9 cellular contexts compared by ENCODE assay signal in genomic region chr16:52861614-52862022, GRCh38.
A peak's percentile ranks its signal among the peaks of the same experiment; 100 is the strongest.
DNase-seq lines count a peak whose midpoint lies in the region; ATAC-seq and TF ChIP-seq lines count a peak whose summit lies in the region.
"Had no signal": no experiment of that assay in that cellular context is flagged by ENCODE, and none has a peak within 500 bp of the region (broad histone marks: within the 10 kb centered on the region; RNA-seq: fewer than 3 reads in every experiment).

No MANE protein-coding gene starts in this region.

- ATAC-seq in natural killer cell, result no peak
- no peak for ATAC-seq in activated CD8-positive, alpha-beta memory T cell treated with anti-CD3 and anti-CD28 coated beads, Interleukin-2, amount 10 ng/mL, durations not matched to agents 7 days and 5 days

- no TSS peak for BruUV-seq in A673 (replicated peaks; lab: Mats Ljungman, UMichigan)

- DNase-seq in A673 (ENCODE audit: low spot score) (peak; percentile 80), NCI-H1092 (lab: John Stamatoyannopoulos, UW) (peak; percentile 66), SHP77 (lab: John Stamatoyannopoulos, UW) (peak; percentile 50 to 57), kidney epithelial cell (ENCODE audit: low read depth) (no peak), natural killer cell (no peak), NK-92 (lab: John Stamatoyannopoulos, UW; ENCODE audit: unreplicated experiment) (no peak), MV-4-11 (lab: John Stamatoyannopoulos, UW) (no peak)
- DNase-seq in activated CD8-positive, alpha-beta memory T cell treated with anti-CD3 and anti-CD28 coated beads, Interleukin-2, amount 10 ng/mL, durations not matched to agents 7 days and 5 days, result no peak

- H3K4me1 ChIP-seq in A673 (ENCODE audit: insufficient read depth, low read length, poor library complexity, severe bottlenecking), result peaks cover 4% of the 10 kb centered on the region

- H3K36me3 ChIP-seq in A673 (ENCODE audit: insufficient read depth, low read length, poor library complexity, severe bottlenecking) (no peaks in the 10 kb centered on the region), kidney epithelial cell (ENCODE audit: control insufficient read depth, insufficient read depth, low read length) (no peaks in the 10 kb centered on the region)

- no peak overlapping the region for H3K27ac ChIP-seq in A673 (ENCODE audit: low read depth, low read length, poor library complexity, severe bottlenecking)

- intact Hi-C loops in A673 (cut with micrococcal nuclease; ENCODE audit: unreplicated experiment), result loop anchor here (1.0 to 10.0 kb wide), 4 partner anchors 277 to 791 kb away; no protein-coding TSS in a partner anchor
- intact Hi-C loops in natural killer cell (cut with micrococcal nuclease), result no loop called here

- H3K9me3 Mint-ChIP-seq in natural killer cell, result peaks cover 0 to 3% of the 10 kb centered on the region in 2 donors
- no peaks in the 10 kb centered on the region for H3K9me3 Mint-ChIP-seq in activated CD8-positive, alpha-beta memory T cell treated with anti-CD3 and anti-CD28 coated beads, Interleukin-2, amount 10 ng/mL, durations not matched to agents 7 days and 5 days (ENCODE audit: low read depth)
- H3K9me3 Mint-ChIP-seq: activated naive CD4-positive, alpha-beta T cell treated with anti-CD3 and anti-CD28 coated beads, Interleukin-2, amount 50 U/mL, for 24 hours had no signal

- H3K9me3 ChIP-seq in A673 (ENCODE audit: low read depth, low read length, poor library complexity, severe bottlenecking), result no peaks in the 10 kb centered on the region

- CTCF ChIA-PET in A673 (lab: Charles Lee), result interaction anchor here (0.8 to 2.8 kb wide), 4 partner anchors 51 to 792 kb away, joined by 3 to 17 read pairs (median 11); no protein-coding TSS in a partner anchor
- CTCF ChIA-PET in activated CD8-positive, alpha-beta memory T cell treated with anti-CD3 and anti-CD28 coated beads, Interleukin-2, amount 10 ng/mL, durations not matched to agents 7 days and 5 days (lab: Charles Lee), result no interaction called here

- H3K4me3 Mint-ChIP-seq in natural killer cell, result no peak overlapping the region
- H3K4me3 Mint-ChIP-seq in activated CD8-positive, alpha-beta memory T cell treated with anti-CD3 and anti-CD28 coated beads, Interleukin-2, amount 10 ng/mL, durations not matched to agents 7 days and 5 days, result no peak overlapping the region
- H3K4me3 Mint-ChIP-seq: activated naive CD4-positive, alpha-beta T cell treated with anti-CD3 and anti-CD28 coated beads, Interleukin-2, amount 50 U/mL, for 24 hours had no signal

- peaks cover 24% of the 10 kb centered on the region for H3K27me3 ChIP-seq in A673 (replicated peaks; ENCODE audit: insufficient read depth, low read depth, low read length, poor library complexity)
- H3K27me3 ChIP-seq in kidney epithelial cell (ENCODE audit: control insufficient read depth, insufficient read depth, low read length), result no peaks in the 10 kb centered on the region

- peak; percentile 71 for TF ChIP-seq CTCF in A673 (conservative IDR thresholded peaks at IDR 0.05; ENCODE audit: low read depth, low read length)
- peak; percentile 36 for TF ChIP-seq CTCF in kidney epithelial cell (IDR thresholded peaks at IDR 0.05; ENCODE audit: insufficient read depth, low read length, poor library complexity, severe bottlenecking)
- TF ChIP-seq CTCF in natural killer cell (IDR thresholded peaks at IDR 0.05), result no peak

- H3K36me3 Mint-ChIP-seq in natural killer cell, result no peaks in the 10 kb centered on the region
- no peaks in the 10 kb centered on the region for H3K36me3 Mint-ChIP-seq in activated CD8-positive, alpha-beta memory T cell treated with anti-CD3 and anti-CD28 coated beads, Interleukin-2, amount 10 ng/mL, durations not matched to agents 7 days and 5 days
- H3K36me3 Mint-ChIP-seq: activated naive CD4-positive, alpha-beta T cell treated with anti-CD3 and anti-CD28 coated beads, Interleukin-2, amount 50 U/mL, for 24 hours had no signal

- no peak overlapping the region for H3K27ac Mint-ChIP-seq in natural killer cell
- H3K27ac Mint-ChIP-seq in activated CD8-positive, alpha-beta memory T cell treated with anti-CD3 and anti-CD28 coated beads, Interleukin-2, amount 10 ng/mL, durations not matched to agents 7 days and 5 days, result no peak overlapping the region
- H3K27ac Mint-ChIP-seq: activated naive CD4-positive, alpha-beta T cell treated with anti-CD3 and anti-CD28 coated beads, Interleukin-2, amount 50 U/mL, for 24 hours had no signal

- no peak overlapping the region for H3K4me3 ChIP-seq in A673 (ENCODE audit: low read depth, low read length, poor library complexity, severe bottlenecking)
- H3K4me3 ChIP-seq in kidney epithelial cell (ENCODE audit: low read depth, low read length), result no peak overlapping the region

- no peaks in the 10 kb centered on the region for H3K4me1 Mint-ChIP-seq in natural killer cell
- no peaks in the 10 kb centered on the region for H3K4me1 Mint-ChIP-seq in activated CD8-positive, alpha-beta memory T cell treated with anti-CD3 and anti-CD28 coated beads, Interleukin-2, amount 10 ng/mL, durations not matched to agents 7 days and 5 days
- H3K4me1 Mint-ChIP-seq: activated naive CD4-positive, alpha-beta T cell treated with anti-CD3 and anti-CD28 coated beads, Interleukin-2, amount 50 U/mL, for 24 hours had no signal

- no peaks in the 10 kb centered on the region for H3K27me3 Mint-ChIP-seq in natural killer cell (ENCODE audit: low read depth in 2 of 2)
- H3K27me3 Mint-ChIP-seq in activated CD8-positive, alpha-beta memory T cell treated with anti-CD3 and anti-CD28 coated beads, Interleukin-2, amount 10 ng/mL, durations not matched to agents 7 days and 5 days, result no peaks in the 10 kb centered on the region
- H3K27me3 Mint-ChIP-seq: activated naive CD4-positive, alpha-beta T cell treated with anti-CD3 and anti-CD28 coated beads, Interleukin-2, amount 50 U/mL, for 24 hours had no signal

- POLR2A ChIA-PET in A673 (lab: Charles Lee; ENCODE audit: low non-redundant PET), result no interaction called here

Comparison
In these comparisons a context has a peak if more than half of its experiments do, and no peak if none do; other contexts are left out.
1. DNase-seq: peak in A673 (single experiment), NCI-H1092 (single experiment) and SHP77 (2 of 2); none in kidney epithelial cell (single experiment), natural killer cell (single experiment), activated CD8-positive, alpha-beta memory T cell treated with anti-CD3 and anti-CD28 coated beads, Interleukin-2, amount 10 ng/mL, durations not matched to agents 7 days and 5 days (single experiment), NK-92 (single experiment) and MV-4-11 (single experiment).